1 cellular context compared by ENCODE assay signal in genomic region chr17:1533649-1534325, GRCh38.
TF ChIP-seq lines count a peak whose summit lies in the region.

No MANE protein-coding gene starts in this region.

TF ChIP-seq in HCT116, 20 proteins besides CTCF, POLR2A, EP300 and RAD21:
- TF ChIP-seq SP1 (IDR thresholded peaks at IDR 0.05; ENCODE audit: low read depth): no peak
- no peak for TF ChIP-seq ZNF274 (IDR thresholded peaks at IDR 0.05; ENCODE audit: low read depth, low read length)
- no peak for TF ChIP-seq ATF3 (IDR thresholded peaks at IDR 0.05)
- no peak for TF ChIP-seq REST (IDR thresholded peaks at IDR 0.05; ENCODE audit: low read depth)
- no peak for TF ChIP-seq MAX (IDR thresholded peaks at IDR 0.05)
- no peak for TF ChIP-seq EGR1 (IDR thresholded peaks at IDR 0.05; ENCODE audit: low read depth)
- no peak for TF ChIP-seq CEBPB (IDR thresholded peaks at IDR 0.05; ENCODE audit: low read depth)
- TF ChIP-seq ZFX (IDR thresholded peaks at IDR 0.05): no peak
- no peak for TF ChIP-seq JUND (IDR thresholded peaks at IDR 0.05)
- TF ChIP-seq YY1 (IDR thresholded peaks at IDR 0.05; ENCODE audit: extremely low read depth, insufficient replicate concordance, low read depth, low read length): no peak
- TF ChIP-seq ZBTB33 (IDR thresholded peaks at IDR 0.05; ENCODE audit: extremely low read depth, insufficient replicate concordance, low read length): no peak
- no peak for TF ChIP-seq SRF (IDR thresholded peaks at IDR 0.05; ENCODE audit: low read depth)
TF ChIP-seq in HCT116: peak in this region for 0.
